8 cellular contexts compared by ENCODE assay signal in the genomic region with DNA sequence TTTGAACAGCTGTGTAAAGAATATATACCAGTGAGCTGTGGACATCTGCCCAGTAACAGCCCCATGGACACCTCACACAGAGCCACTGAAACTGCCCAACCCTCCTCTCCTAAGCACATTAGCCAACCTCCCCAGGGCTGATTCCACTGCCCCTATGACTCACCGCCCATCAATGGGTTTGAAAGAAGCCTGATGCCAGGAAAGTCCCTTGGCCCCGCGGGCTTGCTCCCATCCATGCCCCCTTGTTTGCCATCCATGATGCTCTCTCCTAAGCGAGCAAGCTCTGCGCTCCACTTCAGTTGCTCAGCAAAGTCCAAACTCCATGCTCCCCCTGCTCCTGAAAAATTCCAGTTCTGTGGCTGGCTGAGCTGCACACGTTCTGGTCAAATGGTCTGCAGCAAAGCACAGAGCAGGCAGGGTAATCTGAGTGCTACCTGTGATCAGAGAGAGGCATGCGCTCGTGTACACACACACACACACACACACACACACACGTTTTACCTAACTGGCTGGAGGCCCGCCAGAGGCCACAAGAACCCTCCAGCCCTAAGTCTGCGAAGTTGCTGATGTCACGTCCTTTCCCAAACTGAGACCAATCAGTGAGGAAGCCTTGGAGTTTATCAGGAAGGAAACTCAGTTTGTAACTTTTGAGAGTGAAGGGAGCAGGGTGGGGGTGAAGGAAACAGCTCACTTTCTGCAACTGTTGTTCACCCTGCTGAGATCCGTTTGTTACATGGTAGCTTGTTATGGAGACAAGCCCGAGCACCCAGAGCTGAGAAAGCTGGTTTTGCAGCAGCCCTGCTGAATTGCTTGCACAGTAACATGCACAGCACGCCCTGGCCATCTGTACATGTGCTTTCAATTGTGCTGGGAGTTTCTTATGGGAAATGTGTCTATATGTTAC. TPM values are rescaled to one million over a fixed set of nuclear protein-coding genes. Genes with fewer than 3 reads are reported as not detected.
DNase-seq lines count a peak whose midpoint lies in the region; ATAC-seq and TF ChIP-seq lines count a peak whose summit lies in the region.

Gene ASB9, minus strand, starts transcription at position 466 of the 904 bp plus-strand sequence. Its CDS starts 209 bp downstream, at position 257.

- H3K9me3 ChIP-seq in endodermal cell (ENCODE audit: control insufficient read depth, low read length): no peaks in the 10 kb centered on the region
- H3K9me3 ChIP-seq in naive thymus-derived CD4-positive, alpha-beta T cell (ENCODE audit: control insufficient read depth in 2 of 3, low read length in 3 of 3): no peaks in the 10 kb centered on the region

- H3K4me3 Mint-ChIP-seq in T-helper 1 cell treated with Interleukin-12 subunit alpha and Interleukin-12 subunit beta and Interleukin-4 antibody, amounts not matched to agents 30 μg/mL and 1 μg/mL, for 36 hours: peak within 1 kb of the TSS; percentile 59
- no peak within 1 kb of the TSS for H3K4me3 Mint-ChIP-seq in endodermal cell
- H3K4me3 Mint-ChIP-seq in naive thymus-derived CD4-positive, alpha-beta T cell: peak within 1 kb of the TSS; percentile 58 to 79 (median 73)

- CTCF ChIA-PET in naive thymus-derived CD4-positive, alpha-beta T cell (lab: Charles Lee): interaction anchor here (0.7 kb wide), 1 partner anchor 155 kb away, joined by 3 read pairs; no protein-coding TSS in a partner anchor

- DNase-seq in NCI-H1417 (lab: John Stamatoyannopoulos, UW) (peak in 2 of 3 experiments; percentile 52 to 67), NCI-H1417 treated with DMSO at 0.1 percent for 48 hours (lab: John Stamatoyannopoulos, UW) (no peak), endodermal cell (peak; percentile 55), hippocampal formation (lab: John Stamatoyannopoulos, UW) (no peak)
- DNase-seq in naive thymus-derived CD4-positive, alpha-beta T cell: peak in 7 of 9 donors; percentile 24 to 52 (median 46)

- no peaks in the 10 kb centered on the region for H3K4me1 ChIP-seq in endodermal cell (ENCODE audit: control insufficient read depth, insufficient read depth, low read length)
- no peaks in the 10 kb centered on the region for H3K4me1 ChIP-seq in naive thymus-derived CD4-positive, alpha-beta T cell (ENCODE audit: control insufficient read depth in 2 of 2, insufficient read depth in 2 of 2, low read length in 2 of 2)

- ATAC-seq in HG03378 (IDR thresholded peaks at IDR 0.05; ENCODE audit: unreplicated experiment): peak; percentile 59
- ATAC-seq in naive thymus-derived CD4-positive, alpha-beta T cell: peak; percentile 55
- ATAC-seq in HG02678 (IDR thresholded peaks at IDR 0.05; ENCODE audit: unreplicated experiment): no peak

- H3K27me3 Mint-ChIP-seq in T-helper 1 cell treated with Interleukin-12 subunit alpha and Interleukin-12 subunit beta and Interleukin-4 antibody, amounts not matched to agents 30 μg/mL and 1 μg/mL, for 36 hours (ENCODE audit: low read depth): no peaks in the 10 kb centered on the region
- no peaks in the 10 kb centered on the region for H3K27me3 Mint-ChIP-seq in endodermal cell (ENCODE audit: insufficient read depth)
- H3K27me3 Mint-ChIP-seq in naive thymus-derived CD4-positive, alpha-beta T cell: peaks cover 0 to 6% (median 0%) of the 10 kb centered on the region in 5 donors

- H3K4me1 Mint-ChIP-seq in T-helper 1 cell treated with Interleukin-12 subunit alpha and Interleukin-12 subunit beta and Interleukin-4 antibody, amounts not matched to agents 30 μg/mL and 1 μg/mL, for 36 hours (ENCODE audit: low read depth): peaks cover 5% of the 10 kb centered on the region
- H3K4me1 Mint-ChIP-seq in endodermal cell: peaks cover 2% of the 10 kb centered on the region
- H3K4me1 Mint-ChIP-seq in naive thymus-derived CD4-positive, alpha-beta T cell: peaks cover 4 to 15% (median 11%) of the 10 kb centered on the region in 7 donors

- TF ChIP-seq CTCF in endodermal cell (conservative IDR thresholded peaks at IDR 0.05): no peak

- POLR2A ChIA-PET in naive thymus-derived CD4-positive, alpha-beta T cell (lab: Charles Lee): no interaction called here

- H3K27me3 ChIP-seq in endodermal cell (ENCODE audit: control insufficient read depth, insufficient read depth, low read length, poor library complexity, severe bottlenecking): no peaks in the 10 kb centered on the region
- no peaks in the 10 kb centered on the region for H3K27me3 ChIP-seq in naive thymus-derived CD4-positive, alpha-beta T cell (ENCODE audit: control insufficient read depth in 2 of 2, insufficient read depth in 2 of 2, low read length in 2 of 2)

- no peaks in the 10 kb centered on the region for H3K9me3 Mint-ChIP-seq in T-helper 1 cell treated with Interleukin-12 subunit alpha and Interleukin-12 subunit beta and Interleukin-4 antibody, amounts not matched to agents 30 μg/mL and 1 μg/mL, for 36 hours
- H3K9me3 Mint-ChIP-seq in endodermal cell: peaks cover 53% of the 10 kb centered on the region
- peaks cover 0 to 2% (median 0%) of the 10 kb centered on the region in 11 donors for H3K9me3 Mint-ChIP-seq in naive thymus-derived CD4-positive, alpha-beta T cell

- H3K4me3 ChIP-seq in endodermal cell (ENCODE audit: low read length): no peak within 1 kb of the TSS
- H3K4me3 ChIP-seq in naive thymus-derived CD4-positive, alpha-beta T cell (ENCODE audit: low read length): no peak within 1 kb of the TSS

- no peak within 1 kb of the TSS for H3K27ac Mint-ChIP-seq in T-helper 1 cell treated with Interleukin-12 subunit alpha and Interleukin-12 subunit beta and Interleukin-4 antibody, amounts not matched to agents 30 μg/mL and 1 μg/mL, for 36 hours
- H3K27ac Mint-ChIP-seq in endodermal cell: no peak within 1 kb of the TSS
- peak within 1 kb of the TSS; percentile 60 to 92 (median 77) for H3K27ac Mint-ChIP-seq in naive thymus-derived CD4-positive, alpha-beta T cell

- H3K27ac ChIP-seq in endodermal cell (ENCODE audit: low read depth, low read length): no peak within 1 kb of the TSS
- no peak within 1 kb of the TSS for H3K27ac ChIP-seq in naive thymus-derived CD4-positive, alpha-beta T cell (ENCODE audit: low read depth, low read length)

- intact Hi-C loops in naive thymus-derived CD4-positive, alpha-beta T cell (cut with micrococcal nuclease): no loop called here

- no peaks in the 10 kb centered on the region for H3K36me3 ChIP-seq in endodermal cell (ENCODE audit: control insufficient read depth, insufficient read depth, low read length)
- no peaks in the 10 kb centered on the region for H3K36me3 ChIP-seq in naive thymus-derived CD4-positive, alpha-beta T cell (ENCODE audit: control insufficient read depth in 2 of 3, insufficient read depth in 3 of 3, low read length in 3 of 3)

- H3K36me3 Mint-ChIP-seq in T-helper 1 cell treated with Interleukin-12 subunit alpha and Interleukin-12 subunit beta and Interleukin-4 antibody, amounts not matched to agents 30 μg/mL and 1 μg/mL, for 36 hours (ENCODE audit: low read depth): no peaks in the 10 kb centered on the region
- no peaks in the 10 kb centered on the region for H3K36me3 Mint-ChIP-seq in endodermal cell (ENCODE audit: low read depth)
- no peaks in the 10 kb centered on the region for H3K36me3 Mint-ChIP-seq in naive thymus-derived CD4-positive, alpha-beta T cell

- no peak within 1 kb of the TSS for H3K9ac ChIP-seq in endodermal cell (ENCODE audit: extremely low read depth, low read length, poor library complexity, severe bottlenecking)

- 69 to 86% methylated on average over 2 to 14 of the region's 15 CpGs for WGBS in endodermal cell (ENCODE audit: insufficient coverage in 1 of 2, insufficient read length in 1 of 2), 2 experiments

RNA-seq across cellular contexts. Expression of gene ASB9, which starts in this region (rescaled TPM):
- total RNA-seq in endodermal cell: under 1 TPM; 0.20 to 0.46 TPM
- polyA plus RNA-seq in endodermal cell (2013, experiment 1 of 2): 0.85 TPM
- 0.33 TPM for polyA plus RNA-seq in endodermal cell (2013, experiment 2 of 2)
- total RNA-seq in naive thymus-derived CD4-positive, alpha-beta T cell: 1 to 10 TPM in 1 of 5 experiments, under 1 TPM in 3, not detected in 1; 0.62 to 1.9 (median 0.81) TPM
- polyA plus RNA-seq in naive thymus-derived CD4-positive, alpha-beta T cell: 1 to 10 TPM; 1.6 to 2.4 TPM

Comparison
In these comparisons a context has a peak if more than half of its experiments do, and no peak if none do; other contexts are left out.
1. DNase-seq: peak in NCI-H1417 (2 of 3) and naive thymus-derived CD4-positive, alpha-beta T cell (7 of 9); none in NCI-H1417 treated with DMSO at 0.1 percent for 48 hours (single experiment) and hippocampal formation (0 of 2).
2. Peak in DNase-seq in endodermal cell; RNA of the gene not detected or under 1 TPM.
3. H3K27ac Mint-ChIP-seq: peak in naive thymus-derived CD4-positive, alpha-beta T cell (9 of 9); none in T-helper 1 cell treated with Interleukin-12 subunit alpha and Interleukin-12 subunit beta and Interleukin-4 antibody, amounts not matched to agents 30 μg/mL and 1 μg/mL, for 36 hours (single experiment) and endodermal cell (single experiment).